ENCODE assay signal across 13 cellular contexts in the genomic region with DNA sequence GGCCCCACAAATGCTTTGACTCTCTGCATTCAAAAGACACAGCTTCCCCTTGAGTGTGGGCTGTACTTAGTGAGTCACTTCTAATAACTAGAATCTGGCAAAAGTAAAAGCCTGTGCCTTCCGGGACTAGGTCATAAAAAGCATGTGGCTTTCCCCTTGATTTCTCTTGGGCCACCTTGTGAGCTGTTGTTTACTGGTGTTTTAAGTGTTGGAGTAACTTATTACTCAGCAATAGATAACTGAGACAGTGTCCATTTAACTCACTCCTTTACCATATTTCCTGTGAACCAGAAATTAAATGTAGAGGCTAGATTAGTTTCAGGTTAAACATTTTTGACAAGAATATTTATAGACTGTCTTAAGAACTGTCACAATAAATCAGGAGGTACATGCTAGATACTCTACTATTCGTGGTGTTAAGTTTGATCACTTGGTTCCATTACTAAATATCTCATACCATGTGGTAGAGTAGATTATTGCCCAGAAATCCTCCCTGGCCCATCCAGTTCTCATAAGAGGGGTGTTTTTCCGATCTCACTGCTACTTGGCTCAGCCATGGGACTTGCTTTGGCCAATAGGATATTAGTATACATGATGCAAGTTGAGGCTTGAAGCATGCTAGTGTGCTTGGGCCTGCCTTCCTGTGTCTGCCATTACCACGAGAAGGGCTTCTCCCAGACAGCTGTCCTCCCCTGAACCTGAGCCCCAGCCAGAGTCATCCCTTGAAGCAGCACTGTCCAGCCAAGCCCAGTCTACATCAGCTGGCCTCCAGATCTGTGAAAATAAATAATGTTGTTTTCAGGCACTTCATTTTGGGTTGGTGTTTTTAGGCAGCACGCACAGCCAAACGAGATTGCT. TPM values are rescaled to one million over a fixed set of nuclear protein-coding genes. Genes with fewer than 3 reads are reported as not detected.
DNase-seq lines count a peak whose midpoint lies in the region; ATAC-seq and TF ChIP-seq lines count a peak whose summit lies in the region.
"Had no signal": no experiment of that assay in that cellular context is flagged by ENCODE, and none has a peak within 500 bp of the region (broad histone marks: within the 10 kb centered on the region; RNA-seq: fewer than 3 reads in every experiment).

No MANE protein-coding gene starts in this region.

- H2AK5ac ChIP-seq in mesenchymal stem cell (ENCODE audit: low read length, severe bottlenecking): no peak overlapping the region

- no peak overlapping the region for H3K27ac ChIP-seq in mesenchymal stem cell (ENCODE audit: low read length, poor library complexity, severe bottlenecking)
- no peak overlapping the region for H3K27ac ChIP-seq in spleen
- H3K27ac ChIP-seq: skin epidermis had no signal

- no peak overlapping the region for H3K18ac ChIP-seq in mesenchymal stem cell (ENCODE audit: low read depth in 1 of 2, low read length in 2 of 2)

- H3K23ac ChIP-seq in mesenchymal stem cell (ENCODE audit: low read length in 2 of 2): no peak overlapping the region

- H3K9me3 ChIP-seq in mesenchymal stem cell (ENCODE audit: control insufficient read depth, low read length) (no peaks in the 10 kb centered on the region), spleen (no peaks in the 10 kb centered on the region)

- H3K36me3 ChIP-seq in mesenchymal stem cell (ENCODE audit: control insufficient read depth in 1 of 2, insufficient read depth in 2 of 2, low read depth in 1 of 2, low read length in 2 of 2) (no peaks in the 10 kb centered on the region), spleen (no peaks in the 10 kb centered on the region)

- H2BK120ac ChIP-seq in mesenchymal stem cell (ENCODE audit: low read depth, low read length): no peak overlapping the region

- H3K4me2 ChIP-seq in mesenchymal stem cell (ENCODE audit: low read length, poor library complexity, severe bottlenecking): no peak overlapping the region

- H3K4me3 ChIP-seq in mesenchymal stem cell (ENCODE audit: insufficient read depth in 1 of 2, low read depth in 1 of 2, low read length in 2 of 2) (no peak overlapping the region), spleen (no peak overlapping the region)
- H3K4me3 ChIP-seq: skin epidermis had no signal

- intact Hi-C loops in spleen (cut with DNase I; ENCODE audit: low total_unique reads): no loop called here

- H3K14ac ChIP-seq in mesenchymal stem cell (ENCODE audit: low read length in 2 of 2): no peak overlapping the region

- ATAC-seq in GM18873 (IDR thresholded peaks at IDR 0.05; ENCODE audit: low FRiP score, unreplicated experiment) (peak; percentile 80), HG03571 (IDR thresholded peaks at IDR 0.05; ENCODE audit: unreplicated experiment) (peak; percentile 80)

- no peak for TF ChIP-seq CTCF in spleen (IDR thresholded peaks at IDR 0.05 in 8 of 11, conservative IDR thresholded peaks at IDR 0.05 in 3 of 11)

- peak; percentile 66 for DNase-seq in HCEC 1CT
- DNase-seq in mesenchymal stem cell: peak; percentile 58
- DNase-seq in spleen: no peak
- DNase-seq in central memory CD4-positive, alpha-beta T cell: no peak
- DNase-seq in NK-92 (lab: John Stamatoyannopoulos, UW; ENCODE audit: unreplicated experiment): no peak
- DNase-seq in inferior parietal cortex (ENCODE audit: extremely low spot score): no peak
- DNase-seq: activated naive CD8-positive, alpha-beta T cell treated with anti-CD3 and anti-CD28 coated beads, Interleukin-2, amount 10 ng/mL, durations not matched to agents 7 days and 5 days; DMS153; NCI-H526 treated with DMSO at 0.1 percent for 48 hours; stimulated activated naive CD4-positive, alpha-beta T cell had no signal

- 73% methylated on average over 6 of the region's 6 CpGs for WGBS in mesenchymal stem cell
- WGBS in spleen, 5 donors: 80 to 95% (median 89%) methylated on average over 6 of the region's 6 CpGs

- H3K4me1 ChIP-seq in mesenchymal stem cell (ENCODE audit: control insufficient read depth, insufficient read depth, low read depth, low read length) (no peaks in the 10 kb centered on the region), spleen (no peaks in the 10 kb centered on the region)

- no peak overlapping the region for H4K8ac ChIP-seq in mesenchymal stem cell (ENCODE audit: low read length)

- H2BK12ac ChIP-seq in mesenchymal stem cell (ENCODE audit: low read length in 2 of 2): no peak overlapping the region

- H3K79me1 ChIP-seq in mesenchymal stem cell (replicated peaks; ENCODE audit: low read length, poor library complexity, severe bottlenecking): no peaks in the 10 kb centered on the region

- TF ChIP-seq POLR2A in spleen (IDR thresholded peaks at IDR 0.05): no peak

- no peak overlapping the region for H3K4ac ChIP-seq in mesenchymal stem cell (ENCODE audit: low read depth in 1 of 2, low read length in 2 of 2)

- no peaks in the 10 kb centered on the region for H3K27me3 ChIP-seq in mesenchymal stem cell (ENCODE audit: control insufficient read depth in 1 of 2, insufficient read depth in 1 of 2, low read length in 2 of 2)
- H3K27me3 ChIP-seq in spleen (replicated peaks in 1 of 7): no peaks in the 10 kb centered on the region

- no peak overlapping the region for H2AFZ ChIP-seq in mesenchymal stem cell (ENCODE audit: low read depth, low read length)

- H4K91ac ChIP-seq in mesenchymal stem cell (ENCODE audit: low read length): no peak overlapping the region

- H3K9ac ChIP-seq in mesenchymal stem cell (ENCODE audit: low read length): no peak overlapping the region

- H2BK15ac ChIP-seq in mesenchymal stem cell (ENCODE audit: low read depth, poor library complexity, severe bottlenecking): no peak overlapping the region

- H2BK5ac ChIP-seq in mesenchymal stem cell (ENCODE audit: low read depth, low read length, poor library complexity, severe bottlenecking): no peak overlapping the region

RNA-seq across cellular contexts. Expression of a gene that starts 10.4 kb away (rescaled TPM):
- 18.7 TPM for polyA plus RNA-seq in mesenchymal stem cell (2013, experiment 1 of 2)
- polyA plus RNA-seq in mesenchymal stem cell (2013, experiment 2 of 2): 18.7 TPM
- total RNA-seq in spleen: 10 to 100 TPM in 1 of 7 donors, 1 to 10 TPM in 6; 3.1 to 11.2 (median 4.8) TPM
- 1 to 10 TPM; 1.3 to 4.7 (median 2.5) TPM for polyA plus RNA-seq in spleen

RNA-seq across cellular contexts. Expression of a gene that starts 35.4 kb away (rescaled TPM):
- 39.0 TPM for polyA plus RNA-seq in mesenchymal stem cell (2013, experiment 1 of 2)
- 39.1 TPM for polyA plus RNA-seq in mesenchymal stem cell (2013, experiment 2 of 2)
- 100 to 1,000 TPM; 104 to 168 (median 123) TPM for total RNA-seq in spleen
- 10 to 100 TPM; 62.0 to 95.6 (median 72.1) TPM for polyA plus RNA-seq in spleen

Comparison
In these comparisons a context has a peak if more than half of its experiments do, and no peak if none do; other contexts are left out.
1. DNase-seq: peak in HCEC 1CT (single experiment) and mesenchymal stem cell (single experiment); none in spleen (single experiment), central memory CD4-positive, alpha-beta T cell (single experiment), NK-92 (single experiment) and inferior parietal cortex (single experiment).